In genomic region chr11:120054753-120055045, GRCh38 we compare ENCODE assay signal across 19 cellular contexts.
DNase-seq lines count a peak whose midpoint lies in the region; ATAC-seq, FAIRE-seq and TF ChIP-seq lines count a peak whose summit lies in the region.
"Had no signal": no experiment of that assay in that cellular context is flagged by ENCODE, and none has a peak within 500 bp of the region (broad histone marks: within the 10 kb centered on the region; RNA-seq: fewer than 3 reads in every experiment).

No MANE protein-coding gene starts in this region.

- DNase-seq in right atrium auricular region (ENCODE audit: low spot score): peak; percentile 52
- no peak for DNase-seq in cardiac septum (ENCODE audit: low spot score)
- DNase-seq in islet precursor cell: peak; percentile 11
- no peak for DNase-seq in trophoblast cell
- DNase-seq in urothelium cell line (ENCODE audit: low spot score): no peak
- DNase-seq in UCSD-AML1 (lab: John Stamatoyannopoulos, UW; ENCODE audit: unreplicated experiment): no peak
- DNase-seq: BE2C; EL; GF-D8; MV-4-11; NCI-H1105 treated with DMSO at 0.1 percent for 48 hours; NCI-H2029 treated with DMSO at 0.1 percent for 48 hours; NCI-H226; NCI-H510A treated with DMSO at 0.1 percent for 48 hours; NCI-H774; NK-92 treated with Interleukin-12 subunit alpha and Interleukin-12 subunit beta, amount 100 ng/mL, for 24 hours had no signal

- H3K9me3 ChIP-seq in right atrium auricular region (no peaks in the 10 kb centered on the region), trophoblast cell (ENCODE audit: insufficient read depth, low read depth, low read length) (peaks cover 2% of the 10 kb centered on the region)
- H3K9me3 ChIP-seq: A549, BE2C had no signal

- H2AFZ ChIP-seq in trophoblast cell (ENCODE audit: insufficient read depth, low read length, poor library complexity): no peak overlapping the region

- H3K79me2 ChIP-seq in trophoblast cell (ENCODE audit: control insufficient read depth, insufficient read depth, low read length, poor library complexity): peaks cover 11% of the 10 kb centered on the region

- H3K18ac ChIP-seq in trophoblast cell (ENCODE audit: low read length): no peak overlapping the region

- intact Hi-C loops in cardiac septum (cut with DNase I): no loop called here

- H3K23ac ChIP-seq in trophoblast cell (ENCODE audit: low read length): no peak overlapping the region

- H3K4ac ChIP-seq in trophoblast cell (ENCODE audit: low read depth, low read length): peak overlapping the region; percentile 6

- peaks cover 33% of the 10 kb centered on the region for H3K79me1 ChIP-seq in trophoblast cell (ENCODE audit: low read length)

- no peak overlapping the region for H3K27ac ChIP-seq in right atrium auricular region
- H3K27ac ChIP-seq in trophoblast cell (ENCODE audit: low read depth, low read length): no peak overlapping the region
- H3K27ac ChIP-seq: A549 had no signal

- H3K4me2 ChIP-seq in trophoblast cell (ENCODE audit: low read length): no peak overlapping the region
- H3K4me2 ChIP-seq: A549 had no signal

- H4K8ac ChIP-seq in trophoblast cell (ENCODE audit: low read depth, low read length): no peak overlapping the region

- H3K4me3 ChIP-seq in right atrium auricular region (no peak overlapping the region), trophoblast cell (ENCODE audit: low read depth, low read length) (no peak overlapping the region)
- H3K4me3 ChIP-seq: A549 had no signal

- FAIRE-seq in urothelium cell line (lab: Jason Lieb, UNC): no peak
- FAIRE-seq: A549 had no signal

- no peak overlapping the region for H3K9ac ChIP-seq in trophoblast cell (ENCODE audit: low read length)

- no peak overlapping the region for H2BK5ac ChIP-seq in trophoblast cell (ENCODE audit: low read depth, low read length, poor library complexity)

- ATAC-seq in GM18907 (IDR thresholded peaks at IDR 0.05; ENCODE audit: unreplicated experiment): no peak
- ATAC-seq: A549, Panc1 had no signal

- H3K27me3 ChIP-seq in right atrium auricular region (no peaks in the 10 kb centered on the region), trophoblast cell (ENCODE audit: insufficient read depth, low read length) (no peaks in the 10 kb centered on the region)
- H3K27me3 ChIP-seq: BE2C had no signal

- no peak for TF ChIP-seq CTCF in right atrium auricular region (IDR thresholded peaks at IDR 0.05)

- WGBS in trophoblast cell (ENCODE audit: extremely low coverage, insufficient coverage, insufficient read length): no CpG with 5 or more reads among the region's 4 CpGs

- H3K4me1 ChIP-seq in right atrium auricular region: no peaks in the 10 kb centered on the region
- peaks cover 31 to 40% of the 10 kb centered on the region in 2 experiments for H3K4me1 ChIP-seq in trophoblast cell (ENCODE audit: control insufficient read depth in 1 of 2, insufficient read depth in 2 of 2, low read length in 2 of 2)
- H3K4me1 ChIP-seq: A549, BE2C had no signal

- H2BK12ac ChIP-seq in trophoblast cell (ENCODE audit: low read length): peak overlapping the region; percentile 59

- H4K91ac ChIP-seq in trophoblast cell (ENCODE audit: low read depth, low read length): peak overlapping the region; percentile 41

- peak overlapping the region; percentile 34 for H2AK5ac ChIP-seq in trophoblast cell (ENCODE audit: low read length)

- H4K12ac ChIP-seq in trophoblast cell (ENCODE audit: low read depth, low read length): no peak overlapping the region

- H2BK120ac ChIP-seq in trophoblast cell (ENCODE audit: insufficient read depth, low read length, poor library complexity): peak overlapping the region; percentile 88

- H3K36me3 ChIP-seq in right atrium auricular region (no peaks in the 10 kb centered on the region), trophoblast cell (ENCODE audit: control insufficient read depth in 1 of 2, insufficient read depth in 2 of 2, low read length in 2 of 2) (peaks cover 0 to 2% of the 10 kb centered on the region in 2 experiments)
- H3K36me3 ChIP-seq: BE2C had no signal

- H3K14ac ChIP-seq in trophoblast cell (ENCODE audit: low read length): no peak overlapping the region

Comparison
In these comparisons a context has a peak if more than half of its experiments do, and no peak if none do; other contexts are left out.
1. DNase-seq: peak in right atrium auricular region (single experiment) and islet precursor cell (single experiment); none in cardiac septum (single experiment), trophoblast cell (0 of 2), urothelium cell line (single experiment) and UCSD-AML1 (single experiment).